Comparison of ENCODE assay signal across 8 cellular contexts in the genomic region with DNA sequence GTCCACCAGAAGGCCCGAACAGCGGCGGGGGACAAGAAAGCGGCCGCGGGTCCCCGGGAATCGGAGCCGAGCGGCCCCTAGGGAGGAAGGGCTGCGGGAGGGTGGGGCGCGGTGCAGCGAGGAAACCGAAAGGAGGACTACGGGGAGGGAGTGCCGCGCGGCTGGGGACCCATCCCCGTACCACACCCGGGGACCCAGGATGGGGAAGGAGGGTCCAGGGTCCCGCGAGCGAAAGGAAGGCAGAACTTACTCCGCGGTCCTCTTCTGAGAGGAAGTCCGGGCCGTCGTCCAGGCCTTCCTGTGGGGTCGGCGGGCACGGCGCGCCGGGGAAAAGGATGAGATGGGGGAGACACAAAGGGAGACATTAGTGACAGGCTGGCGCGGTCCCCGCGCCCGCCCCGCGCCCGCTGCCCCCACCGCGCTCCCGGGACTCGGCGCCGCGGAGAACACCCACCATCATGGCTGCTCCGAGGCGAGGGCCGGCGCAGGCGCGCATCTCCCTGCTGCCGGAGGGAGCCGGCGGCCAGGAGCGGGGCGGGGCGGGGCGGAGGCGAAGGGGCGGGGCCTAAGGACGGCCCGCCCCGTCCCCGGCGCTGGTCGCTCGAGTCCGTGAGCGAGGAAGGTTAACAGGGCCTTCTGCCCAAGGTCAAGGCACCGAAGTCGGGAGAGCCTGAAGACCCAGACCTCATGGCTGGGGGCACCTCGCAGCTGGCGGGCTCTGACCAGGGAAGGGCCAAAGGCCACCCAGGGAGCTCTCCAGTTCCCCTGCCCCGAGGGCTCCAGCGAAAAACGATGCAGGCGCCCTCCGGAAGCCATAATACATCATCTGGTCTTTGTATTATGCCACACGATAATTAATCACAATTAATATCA. TPM values are rescaled to one million over a fixed set of nuclear protein-coding genes. Genes with fewer than 3 reads are reported as not detected.
DNase-seq lines count a peak whose midpoint lies in the region; ATAC-seq lines count a peak whose summit lies in the region.

SNX6 (minus strand) TSS at position 492 of the 873 bp plus-strand sequence; CDS start at position 460, 32 bp downstream.

- ATAC-seq in GM18873 (IDR thresholded peaks at IDR 0.05; ENCODE audit: low FRiP score, unreplicated experiment) = peak; percentile 86
- peak; percentile 93 for ATAC-seq in HG03135 (IDR thresholded peaks at IDR 0.05; ENCODE audit: unreplicated experiment)
- ATAC-seq in left lobe of liver = peak; percentile 99

- DNase-seq in AG20443 (ENCODE audit: low spot score) (peak; percentile 100), NCI-H345 treated with DMSO at 0.1 percent for 48 hours (lab: John Stamatoyannopoulos, UW; ENCODE audit: unreplicated experiment) (peak; percentile 87), dedifferentiated amniotic fluid mesenchymal stem cell (ENCODE audit: extremely low spot score) (peak; percentile 63), left lobe of liver (ENCODE audit: low spot score) (peak; percentile 84)
- peak; percentile 82 for DNase-seq in activated CD4-positive, alpha-beta T cell treated with anti-CD3 and anti-CD28 coated beads, Interleukin-2, amount 50 U/mL, for 1 hour
- DNase-seq in stimulated activated CD4-positive, alpha-beta T cell treated with anti-CD3 and anti-CD28 coated beads, Interleukin-2, amount 100 ng/mL, for 4 hours (ENCODE audit: low read depth) = peak; percentile 71

RNA-seq across cellular contexts. Expression of gene SNX6, which starts in this region (rescaled TPM):
- total RNA-seq in left lobe of liver = 18.8 TPM

Comparison
In these comparisons a context has a peak if more than half of its experiments do, and no peak if none do; other contexts are left out.
1. Peak in every context shown above with its lines: DNase-seq and ATAC-seq.